In the genomic region with DNA sequence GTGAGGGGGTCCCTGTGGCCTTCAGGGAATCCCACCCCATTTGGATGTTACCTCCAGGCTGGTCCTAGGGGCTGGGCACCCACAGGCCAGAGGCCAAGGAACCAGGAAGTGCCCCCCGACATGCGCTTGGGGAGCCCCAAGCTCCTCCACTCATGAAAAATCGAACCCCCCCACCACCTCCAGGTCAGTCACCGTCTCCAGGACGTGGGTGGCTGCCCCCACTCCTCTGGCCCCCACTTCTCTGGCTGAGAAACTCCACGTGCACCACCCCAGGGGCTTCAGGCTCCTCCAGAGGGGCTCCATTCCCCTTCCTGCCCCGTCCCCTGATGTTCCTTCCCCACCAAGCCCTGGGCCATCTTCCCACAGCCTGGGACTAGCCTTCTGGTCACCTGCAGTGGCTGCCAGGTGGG, we compare ENCODE assay signal across 10 cellular contexts. TPM values are rescaled to one million over a fixed set of nuclear protein-coding genes. Genes with fewer than 3 reads are reported as not detected.
DNase-seq lines count a peak whose midpoint lies in the region; TF ChIP-seq lines count a peak whose summit lies in the region.
"Had no signal": no experiment of that assay in that cellular context is flagged by ENCODE, and none has a peak within 500 bp of the region (broad histone marks: within the 10 kb centered on the region; RNA-seq: fewer than 3 reads in every experiment).

No MANE protein-coding gene starts in this region.

- TF ChIP-seq EP300 in sigmoid colon (IDR thresholded peaks at IDR 0.05) = no peak

- no peaks in the 10 kb centered on the region for H4K20me1 ChIP-seq in hepatocyte (ENCODE audit: insufficient read depth, poor library complexity, severe bottlenecking)

- DNase-seq in ascending aorta (ENCODE audit: low spot score in 2 of 2) (no peak), right atrium auricular region (ENCODE audit: low spot score) (no peak), sigmoid colon (peak; percentile 61), NCI-H82 treated with DMSO at 0.1 percent for 48 hours (lab: John Stamatoyannopoulos, UW; ENCODE audit: unreplicated experiment) (no peak), NCI-H1417 treated with DMSO at 0.1 percent for 48 hours (lab: John Stamatoyannopoulos, UW) (no peak), NCI-H69 (lab: John Stamatoyannopoulos, UW) (no peak), hepatocyte (ENCODE audit: low spot score) (no peak)
- DNase-seq: activated CD4-positive, alpha-beta T cell treated with anti-CD3 and anti-CD28 coated beads, Interleukin-2, amount 50 U/mL, for 1 hour; NCI-H2171 treated with DMSO at 0.1 percent for 48 hours had no signal

- 76 to 86% methylated on average over 7 of the region's 7 CpGs for WGBS in sigmoid colon, 2 donors
- WGBS in hepatocyte (ENCODE audit: low lambda C conversion rate, missing lambda C conversion rate) = 92% methylated on average over 4 of the region's 7 CpGs

- H3K27me3 ChIP-seq in ACC112 (ENCODE audit: insufficient read depth, low read length) = no peaks in the 10 kb centered on the region
- no peaks in the 10 kb centered on the region for H3K27me3 ChIP-seq in ascending aorta
- H3K27me3 ChIP-seq in right atrium auricular region = no peaks in the 10 kb centered on the region
- H3K27me3 ChIP-seq in sigmoid colon = no peaks in the 10 kb centered on the region
- no peaks in the 10 kb centered on the region for H3K27me3 ChIP-seq in hepatocyte

- H3K9me2 ChIP-seq in hepatocyte (replicated peaks; ENCODE audit: insufficient read depth) = no peaks in the 10 kb centered on the region

- TF ChIP-seq POLR2A in sigmoid colon (IDR thresholded peaks at IDR 0.05) = no peak

- H3K36me3 ChIP-seq in ACC112 (ENCODE audit: insufficient read depth, low read length) (no peaks in the 10 kb centered on the region), ascending aorta (no peaks in the 10 kb centered on the region), right atrium auricular region (no peaks in the 10 kb centered on the region), sigmoid colon (no peaks in the 10 kb centered on the region), hepatocyte (replicated peaks; ENCODE audit: insufficient read depth, low read depth) (no peaks in the 10 kb centered on the region)

- H3K27ac ChIP-seq in ACC112 (ENCODE audit: low read depth, low read length) = peak overlapping the region; percentile 81
- peak overlapping the region; percentile 90 to 99 for H3K27ac ChIP-seq in ascending aorta
- peak overlapping the region; percentile 80 to 85 for H3K27ac ChIP-seq in right atrium auricular region
- peak overlapping the region; percentile 73 to 90 (median 79) for H3K27ac ChIP-seq in sigmoid colon
- no peak overlapping the region for H3K27ac ChIP-seq in hepatocyte

- H3K4me2 ChIP-seq in hepatocyte = no peak overlapping the region

- intact Hi-C loops in ascending aorta (cut with DNase I) (no loop called here), sigmoid colon (cut with DNase I) (no loop called here)

- H3K4me1 ChIP-seq in ACC112 (ENCODE audit: control insufficient read depth, insufficient read depth, low read length, unreplicated experiment) (peaks cover 34% of the 10 kb centered on the region), ascending aorta (peaks cover 41 to 61% of the 10 kb centered on the region in 2 donors), right atrium auricular region (peaks cover 0 to 54% of the 10 kb centered on the region in 2 donors), sigmoid colon (peaks cover 0 to 58% (median 50%) of the 10 kb centered on the region in 4 donors), hepatocyte (ENCODE audit: insufficient read depth) (peaks cover 13% of the 10 kb centered on the region)

- TF ChIP-seq CTCF in ascending aorta (IDR thresholded peaks at IDR 0.05) (no peak), right atrium auricular region (IDR thresholded peaks at IDR 0.05) (no peak), sigmoid colon (IDR thresholded peaks at IDR 0.05) (no peak), hepatocyte (IDR thresholded peaks at IDR 0.05; ENCODE audit: poor library complexity) (no peak)

- no peak overlapping the region for H3K4me3 ChIP-seq in ACC112 (ENCODE audit: low read depth, low read length)
- H3K4me3 ChIP-seq in ascending aorta = no peak overlapping the region
- no peak overlapping the region for H3K4me3 ChIP-seq in right atrium auricular region
- H3K4me3 ChIP-seq in sigmoid colon = no peak overlapping the region
- H3K4me3 ChIP-seq in hepatocyte = no peak overlapping the region

- H3K79me2 ChIP-seq in ACC112 (ENCODE audit: control insufficient read depth, insufficient read depth, low read length, unreplicated experiment) (no peaks in the 10 kb centered on the region), hepatocyte (no peaks in the 10 kb centered on the region)

- peak overlapping the region; percentile 44 for H2AFZ ChIP-seq in ACC112 (ENCODE audit: low read length, unreplicated experiment)
- H2AFZ ChIP-seq in hepatocyte = no peak overlapping the region

- H3K9me3 ChIP-seq in ascending aorta (no peaks in the 10 kb centered on the region), right atrium auricular region (no peaks in the 10 kb centered on the region), sigmoid colon (no peaks in the 10 kb centered on the region), hepatocyte (ENCODE audit: low read depth) (no peaks in the 10 kb centered on the region)

RNA-seq across cellular contexts. Expression of gene POFUT2, which starts 30.5 kb away (rescaled TPM):
- total RNA-seq in ascending aorta = 39.4 TPM
- 10 to 100 TPM in 1 of 2 donors, 1 to 10 TPM in 1; 5.8 to 12.0 TPM for total RNA-seq in right atrium auricular region
- 10 to 100 TPM; 13.0 to 31.3 (median 20.9) TPM for total RNA-seq in sigmoid colon
- 10 to 100 TPM in 1 of 3 donors, 1 to 10 TPM in 2; 2.5 to 21.6 (median 3.0) TPM for polyA plus RNA-seq in sigmoid colon
- total RNA-seq in hepatocyte = 25.5 and 30.7 TPM in 2 replicates
- 54.4 and 57.7 TPM in 2 replicates for polyA plus RNA-seq in hepatocyte
